ENCODE assay signal across 1 cellular context in the genomic region with DNA sequence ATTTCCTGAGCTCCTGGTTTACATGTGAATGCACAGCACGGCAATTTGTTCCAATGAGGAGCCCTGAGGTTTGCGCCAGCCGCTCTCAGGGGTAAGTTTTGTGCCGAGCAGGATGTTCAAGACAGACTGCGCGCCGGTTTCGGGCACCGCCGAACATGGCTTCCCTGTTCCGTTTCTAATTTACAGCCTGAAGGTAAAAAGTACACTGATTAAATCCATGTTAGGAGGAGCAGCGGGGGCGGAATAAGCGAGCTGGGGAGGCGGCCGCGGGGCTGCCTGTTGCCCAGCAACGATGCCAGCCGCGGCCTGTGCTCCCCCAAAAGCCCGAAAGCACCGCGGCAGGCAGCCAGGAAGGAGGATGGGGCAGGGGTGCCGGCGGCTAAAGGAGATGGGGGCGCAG.
TF ChIP-seq lines count a peak whose summit lies in the region.

No MANE protein-coding gene starts in this region.

TF ChIP-seq in GM23338, 12 proteins besides CTCF, POLR2A, EP300 and RAD21 (continued from another document):
- no peak for TF ChIP-seq ZNF462 (CRISPR knock-in tag; IDR thresholded peaks at IDR 0.05)
- TF ChIP-seq EZH2 (IDR thresholded peaks at IDR 0.05; ENCODE audit: low read depth, unreplicated experiment) = no peak
- no peak for TF ChIP-seq CREB1 (CRISPR knock-in tag; IDR thresholded peaks at IDR 0.05; ENCODE audit: low read depth)
